ENCODE assay signal across 28 cellular contexts in genomic region chr10:122347162-122347561, GRCh38. TPM values are rescaled to one million over a fixed set of nuclear protein-coding genes. Genes with fewer than 3 reads are reported as not detected.
A peak's percentile ranks its signal among the peaks of the same experiment; 100 is the strongest.
DNase-seq lines count a peak whose midpoint lies in the region; ATAC-seq, FAIRE-seq and TF ChIP-seq lines count a peak whose summit lies in the region.
"Had no signal": no experiment of that assay in that cellular context is flagged by ENCODE, and none has a peak within 500 bp of the region (broad histone marks: within the 10 kb centered on the region; RNA-seq: fewer than 3 reads in every experiment).

No MANE protein-coding gene starts in this region.

- FAIRE-seq in pancreas (lab: Jason Lieb, UNC) = no peak
- FAIRE-seq: A204.1, GM12878 had no signal

- H3K27ac ChIP-seq in BLaER1 = no peak overlapping the region
- peak overlapping the region; percentile 84; the same call in 1 of the 2 replicates for H3K27ac ChIP-seq in Karpas-422 (ENCODE audit: low read length)
- H3K27ac ChIP-seq in neural progenitor cell = no peak overlapping the region
- no peak overlapping the region for H3K27ac ChIP-seq in pancreas
- H3K27ac ChIP-seq: SK-N-MC had no signal

- H3K4me3 Mint-ChIP-seq in neural progenitor cell = no peak overlapping the region
- no peak overlapping the region for H3K4me3 Mint-ChIP-seq in activated naive CD4-positive, alpha-beta T cell treated with anti-CD3 and anti-CD28 coated beads for 36 hours
- no peak overlapping the region for H3K4me3 Mint-ChIP-seq in activated CD8-positive, alpha-beta memory T cell treated with anti-CD3 and anti-CD28 coated beads, Interleukin-2, amount 10 ng/mL, durations not matched to agents 7 days and 5 days
- H3K4me3 Mint-ChIP-seq: CD4-positive, alpha-beta memory T cell; GM23338; HFFc6 had no signal

- H3K9ac ChIP-seq in BLaER1 (no peak overlapping the region), Karpas-422 (ENCODE audit: low read length) (no peak overlapping the region), neural progenitor cell (no peak overlapping the region)

- peaks cover 13% of the 10 kb centered on the region for H3K27me3 Mint-ChIP-seq in neural progenitor cell (ENCODE audit: insufficient read depth, low read depth)
- no peaks in the 10 kb centered on the region for H3K27me3 Mint-ChIP-seq in activated naive CD4-positive, alpha-beta T cell treated with anti-CD3 and anti-CD28 coated beads for 36 hours (ENCODE audit: low read depth)
- H3K27me3 Mint-ChIP-seq in activated CD8-positive, alpha-beta memory T cell treated with anti-CD3 and anti-CD28 coated beads, Interleukin-2, amount 10 ng/mL, durations not matched to agents 7 days and 5 days = peaks cover 13% of the 10 kb centered on the region

- TF ChIP-seq CTCF in neural progenitor cell (IDR thresholded peaks at IDR 0.05) (no peak), pancreas (IDR thresholded peaks at IDR 0.05) (no peak)

- intact Hi-C loops in activated naive CD4-positive, alpha-beta T cell treated with anti-CD3 and anti-CD28 coated beads for 36 hours (cut with micrococcal nuclease) = no loop called here
- intact Hi-C loops in pancreas (cut with DNase I) = loop anchor here in 1 of 3 donors (10.0 kb wide), 1 partner anchor 88 kb away; no protein-coding TSS in a partner anchor

- peaks cover 30% of the 10 kb centered on the region for H3K9me3 Mint-ChIP-seq in neural progenitor cell
- peaks cover 2% of the 10 kb centered on the region for H3K9me3 Mint-ChIP-seq in activated naive CD4-positive, alpha-beta T cell treated with anti-CD3 and anti-CD28 coated beads for 36 hours
- no peaks in the 10 kb centered on the region for H3K9me3 Mint-ChIP-seq in activated CD8-positive, alpha-beta memory T cell treated with anti-CD3 and anti-CD28 coated beads, Interleukin-2, amount 10 ng/mL, durations not matched to agents 7 days and 5 days (ENCODE audit: low read depth)
- H3K9me3 Mint-ChIP-seq: CD4-positive, alpha-beta memory T cell; HFFc6 had no signal

- CTCF ChIA-PET in activated naive CD4-positive, alpha-beta T cell treated with anti-CD3 and anti-CD28 coated beads for 36 hours (lab: Charles Lee) = interaction anchor here (1.1 kb wide), 1 partner anchor 88 kb away, joined by 5 read pairs; no protein-coding TSS in a partner anchor
- CTCF ChIA-PET in activated CD8-positive, alpha-beta memory T cell treated with anti-CD3 and anti-CD28 coated beads, Interleukin-2, amount 10 ng/mL, durations not matched to agents 7 days and 5 days (lab: Charles Lee) = interaction anchor here (0.8 kb wide), 1 partner anchor 31 kb away, joined by 3 read pairs; no protein-coding TSS in a partner anchor

- H3K79me2 ChIP-seq in Karpas-422 (ENCODE audit: low read length) (no peaks in the 10 kb centered on the region), neural progenitor cell (ENCODE audit: low read depth) (no peaks in the 10 kb centered on the region)

- ATAC-seq in esophagus mucosa = peak; percentile 39
- ATAC-seq in HG02798 (IDR thresholded peaks at IDR 0.05; ENCODE audit: poor library complexity, unreplicated experiment) = no peak
- no peak for ATAC-seq in activated CD8-positive, alpha-beta memory T cell treated with anti-CD3 and anti-CD28 coated beads, Interleukin-2, amount 10 ng/mL, durations not matched to agents 7 days and 5 days
- no peak for ATAC-seq in pancreas
- ATAC-seq: GM12878, GM23338 had no signal

- WGBS in pancreas, 2 donors = 91% methylated on average over 4 of the region's 4 CpGs

- H3K9me2 ChIP-seq in Karpas-422 (replicated peaks; ENCODE audit: insufficient read depth, low read length) = no peaks in the 10 kb centered on the region

- H3K4me3 ChIP-seq in BLaER1 = no peak overlapping the region
- H3K4me3 ChIP-seq in Karpas-422 (ENCODE audit: low read length) = no peak overlapping the region
- H3K4me3 ChIP-seq in neural progenitor cell = no peak overlapping the region
- no peak overlapping the region for H3K4me3 ChIP-seq in pancreas
- H3K4me3 ChIP-seq: GM12878, GM23338, HAP-1, Peyer's patch, SK-N-MC had no signal

- peaks cover 38% of the 10 kb centered on the region for H3K4me1 Mint-ChIP-seq in neural progenitor cell
- peaks cover 9% of the 10 kb centered on the region for H3K4me1 Mint-ChIP-seq in activated naive CD4-positive, alpha-beta T cell treated with anti-CD3 and anti-CD28 coated beads for 36 hours (ENCODE audit: low read depth)
- peaks cover 4% of the 10 kb centered on the region for H3K4me1 Mint-ChIP-seq in activated CD8-positive, alpha-beta memory T cell treated with anti-CD3 and anti-CD28 coated beads, Interleukin-2, amount 10 ng/mL, durations not matched to agents 7 days and 5 days

- no peaks in the 10 kb centered on the region for H3K27me3 ChIP-seq in BLaER1
- H3K27me3 ChIP-seq in Karpas-422 (ENCODE audit: low read length) = no peaks in the 10 kb centered on the region
- no peaks in the 10 kb centered on the region for H3K27me3 ChIP-seq in neural progenitor cell
- H3K27me3 ChIP-seq in pancreas = no peaks in the 10 kb centered on the region
- H3K27me3 ChIP-seq: Peyer's patch had no signal

- peaks cover 6% of the 10 kb centered on the region for H3K36me3 Mint-ChIP-seq in neural progenitor cell
- H3K36me3 Mint-ChIP-seq in activated naive CD4-positive, alpha-beta T cell treated with anti-CD3 and anti-CD28 coated beads for 36 hours (ENCODE audit: low read depth) = no peaks in the 10 kb centered on the region
- H3K36me3 Mint-ChIP-seq in activated CD8-positive, alpha-beta memory T cell treated with anti-CD3 and anti-CD28 coated beads, Interleukin-2, amount 10 ng/mL, durations not matched to agents 7 days and 5 days = no peaks in the 10 kb centered on the region
- H3K36me3 Mint-ChIP-seq: CD4-positive, alpha-beta memory T cell had no signal

- DNase-seq in Karpas-422 = no peak
- DNase-seq in neural progenitor cell (ENCODE audit: low spot score) = no peak
- DNase-seq in activated naive CD4-positive, alpha-beta T cell treated with anti-CD3 and anti-CD28 coated beads for 36 hours = no peak
- no peak for DNase-seq in activated CD8-positive, alpha-beta memory T cell treated with anti-CD3 and anti-CD28 coated beads, Interleukin-2, amount 10 ng/mL, durations not matched to agents 7 days and 5 days
- no peak for DNase-seq in pancreas
- DNase-seq: C1 segment of cervical spinal cord; CD4-positive, alpha-beta memory T cell; COR-L47; DMS79; EL; GDM1; HFFc6; NCI-H1092; NCI-H1417 treated with DMSO at 0.1 percent for 48 hours; NCI-H1694 treated with DMSO at 0.1 percent for 48 hours; NCI-H2081; NCI-H526; OCI-M1; SIG-M5 had no signal

- H3K4me2 ChIP-seq in BLaER1 (peak overlapping the region; percentile 41), Karpas-422 (ENCODE audit: low read depth, low read length, poor library complexity, severe bottlenecking) (peak overlapping the region; percentile 65), neural progenitor cell (peak overlapping the region; percentile 79)
- H3K4me2 ChIP-seq: GM23338 had no signal

- no peak overlapping the region for H3K27ac Mint-ChIP-seq in neural progenitor cell
- H3K27ac Mint-ChIP-seq in activated naive CD4-positive, alpha-beta T cell treated with anti-CD3 and anti-CD28 coated beads for 36 hours = no peak overlapping the region
- H3K27ac Mint-ChIP-seq in activated CD8-positive, alpha-beta memory T cell treated with anti-CD3 and anti-CD28 coated beads, Interleukin-2, amount 10 ng/mL, durations not matched to agents 7 days and 5 days = no peak overlapping the region
- H3K27ac Mint-ChIP-seq: GM23338, HFFc6 had no signal

- H3K36me3 ChIP-seq in BLaER1 (no peaks in the 10 kb centered on the region), Karpas-422 (ENCODE audit: insufficient read depth, low read length) (no peaks in the 10 kb centered on the region; the same call in 1 of the 2 replicates), neural progenitor cell (no peaks in the 10 kb centered on the region), pancreas (no peaks in the 10 kb centered on the region)
- H3K36me3 ChIP-seq: HAP-1, Peyer's patch had no signal

- H3K4me1 ChIP-seq in BLaER1 (peaks cover 64% of the 10 kb centered on the region), Karpas-422 (ENCODE audit: low read length) (peaks cover 73% of the 10 kb centered on the region), neural progenitor cell (peaks cover 27% of the 10 kb centered on the region), pancreas (no peaks in the 10 kb centered on the region)
- H3K4me1 ChIP-seq: HAP-1 had no signal

- H4K20me1 ChIP-seq in BLaER1 (no peaks in the 10 kb centered on the region), Karpas-422 (ENCODE audit: insufficient read depth, low read depth, low read length) (no peaks in the 10 kb centered on the region), neural progenitor cell (ENCODE audit: low read depth) (no peaks in the 10 kb centered on the region)

- H3F3A ChIP-seq in neural progenitor cell (ENCODE audit: low read depth) = peaks cover 29% of the 10 kb centered on the region

- H3K9me3 ChIP-seq in BLaER1 (peaks cover 8% of the 10 kb centered on the region; the same call in 1 of the 2 replicates), Karpas-422 (ENCODE audit: low read length) (no peaks in the 10 kb centered on the region), neural progenitor cell (ENCODE audit: low read depth) (peaks cover 7% of the 10 kb centered on the region), pancreas (no peaks in the 10 kb centered on the region)
- H3K9me3 ChIP-seq: HAP-1, Peyer's patch had no signal

- H2AFZ ChIP-seq in Karpas-422 (ENCODE audit: low read length) (peak overlapping the region; percentile 37; the same call in 1 of the 2 replicates), neural progenitor cell (replicated peaks) (no peak overlapping the region)
- H2AFZ ChIP-seq: GM23338 had no signal

RNA-seq across cellular contexts. Expression of gene PLEKHA1, which starts 27.3 kb away (rescaled TPM):
- 1.0 and 7.3 TPM in 2 replicates for total RNA-seq in Karpas-422 (2014; rRNA removed; shearing (Covaris generic); ENCODE audit: low replicate concordance)
- 39.5 TPM for total RNA-seq in esophagus mucosa
- total RNA-seq in neural progenitor cell (ENCODE audit: low replicate concordance) = 70.2 and 79.1 TPM in 2 replicates
- 10 to 100 TPM; 17.6 to 17.9 TPM for total RNA-seq in activated naive CD4-positive, alpha-beta T cell treated with anti-CD3 and anti-CD28 coated beads for 36 hours
- total RNA-seq in activated CD8-positive, alpha-beta memory T cell treated with anti-CD3 and anti-CD28 coated beads, Interleukin-2, amount 10 ng/mL, durations not matched to agents 7 days and 5 days = 1 to 10 TPM; 5.3 to 7.2 TPM
- total RNA-seq in pancreas = 10 to 100 TPM; 18.5 to 31.6 (median 21.1) TPM
- polyA plus RNA-seq in pancreas = 10 to 100 TPM in 1 of 2 donors, 1 to 10 TPM in 1; 8.8 to 17.4 TPM
